In genomic region chr16:89217388-89218191, GRCh38 we compare ENCODE assay signal across 1 cellular context.
TF ChIP-seq lines count a peak whose summit lies in the region.

TSS of gene ZNF778 (plus strand) at chr16:89217703. CDS start at chr16:89221128, 3,425 bp downstream.

TF ChIP-seq in HepG2, 621 proteins besides CTCF, POLR2A, EP300 and RAD21 (continued from another document and continues in another):
- TF ChIP-seq, protein P1, sequence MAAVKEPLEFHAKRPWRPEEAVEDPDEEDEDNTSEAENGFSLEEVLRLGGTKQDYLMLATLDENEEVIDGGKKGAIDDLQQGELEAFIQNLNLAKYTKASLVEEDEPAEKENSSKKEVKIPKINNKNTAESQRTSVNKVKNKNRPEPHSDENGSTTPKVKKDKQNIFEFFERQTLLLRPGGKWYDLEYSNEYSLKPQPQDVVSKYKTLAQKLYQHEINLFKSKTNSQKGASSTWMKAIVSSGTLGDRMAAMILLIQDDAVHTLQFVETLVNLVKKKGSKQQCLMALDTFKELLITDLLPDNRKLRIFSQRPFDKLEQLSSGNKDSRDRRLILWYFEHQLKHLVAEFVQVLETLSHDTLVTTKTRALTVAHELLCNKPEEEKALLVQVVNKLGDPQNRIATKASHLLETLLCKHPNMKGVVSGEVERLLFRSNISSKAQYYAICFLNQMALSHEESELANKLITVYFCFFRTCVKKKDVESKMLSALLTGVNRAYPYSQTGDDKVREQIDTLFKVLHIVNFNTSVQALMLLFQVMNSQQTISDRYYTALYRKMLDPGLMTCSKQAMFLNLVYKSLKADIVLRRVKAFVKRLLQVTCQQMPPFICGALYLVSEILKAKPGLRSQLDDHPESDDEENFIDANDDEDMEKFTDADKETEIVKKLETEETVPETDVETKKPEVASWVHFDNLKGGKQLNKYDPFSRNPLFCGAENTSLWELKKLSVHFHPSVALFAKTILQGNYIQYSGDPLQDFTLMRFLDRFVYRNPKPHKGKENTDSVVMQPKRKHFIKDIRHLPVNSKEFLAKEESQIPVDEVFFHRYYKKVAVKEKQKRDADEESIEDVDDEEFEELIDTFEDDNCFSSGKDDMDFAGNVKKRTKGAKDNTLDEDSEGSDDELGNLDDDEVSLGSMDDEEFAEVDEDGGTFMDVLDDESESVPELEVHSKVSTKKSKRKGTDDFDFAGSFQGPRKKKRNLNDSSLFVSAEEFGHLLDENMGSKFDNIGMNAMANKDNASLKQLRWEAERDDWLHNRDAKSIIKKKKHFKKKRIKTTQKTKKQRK (IDR thresholded peaks at IDR 0.05; ENCODE audit: low read length): no peak
- TF ChIP-seq NKX3-1 (CRISPR knock-in tag; IDR thresholded peaks at IDR 0.05) (no peak; the same call in 1 of the 2 replicates), ZNF121 (CRISPR knock-in tag; IDR thresholded peaks at IDR 0.05) (no peak), ZNF24 (IDR thresholded peaks at IDR 0.05) (no peak), MED1 (CRISPR knock-in tag; IDR thresholded peaks at IDR 0.05) (peak; percentile 57), SRSF4 (IDR thresholded peaks at IDR 0.05; ENCODE audit: low read depth, low read length, poor library complexity, severe bottlenecking) (no peak), HNRNPLL (IDR thresholded peaks at IDR 0.05; ENCODE audit: low read depth, low read length, poor library complexity, severe bottlenecking) (peak; percentile 84), ZNF383 (CRISPR knock-in tag; IDR thresholded peaks at IDR 0.05; ENCODE audit: borderline replicate concordance) (no peak), SNAI1 (CRISPR knock-in tag; IDR thresholded peaks at IDR 0.05; ENCODE audit: borderline replicate concordance) (no peak), NFKBIZ (CRISPR knock-in tag; IDR thresholded peaks at IDR 0.05) (peak; percentile 78; the same call in 1 of the 2 replicates), DRAP1 (CRISPR knock-in tag; IDR thresholded peaks at IDR 0.05) (peak; percentile 76), RNF2 (conservative IDR thresholded peaks at IDR 0.05; ENCODE audit: low read depth) (0 out of 2 replicates have a peak, but pooled peaks have one; percentile 57), FOSL1 (CRISPR knock-in tag; IDR thresholded peaks at IDR 0.05; ENCODE audit: borderline replicate concordance) (peak; percentile 42; the same call in 1 of the 2 replicates), ZMAT5 (CRISPR knock-in tag; IDR thresholded peaks at IDR 0.05; ENCODE audit: borderline replicate concordance, low read depth) (no peak), DZIP1 (CRISPR knock-in tag; IDR thresholded peaks at IDR 0.05) (no peak; the same call in 1 of the 2 replicates), KIAA2018 (CRISPR knock-in tag; IDR thresholded peaks at IDR 0.05; ENCODE audit: borderline replicate concordance) (no peak), MYC (CRISPR knock-in tag; IDR thresholded peaks at IDR 0.05; ENCODE audit: borderline replicate concordance) (peak; percentile 88; the same call in 1 of the 2 replicates), ZNF777 (CRISPR knock-in tag; IDR thresholded peaks at IDR 0.05) (peak; percentile 65; the same call in 1 of the 2 replicates), ZXDC (CRISPR knock-in tag; IDR thresholded peaks at IDR 0.05) (peak; percentile 75; the same call in 1 of the 2 replicates), ZNF607 (CRISPR knock-in tag; IDR thresholded peaks at IDR 0.05; ENCODE audit: borderline replicate concordance) (peak; percentile 90)
- TF ChIP-seq, protein P2, sequence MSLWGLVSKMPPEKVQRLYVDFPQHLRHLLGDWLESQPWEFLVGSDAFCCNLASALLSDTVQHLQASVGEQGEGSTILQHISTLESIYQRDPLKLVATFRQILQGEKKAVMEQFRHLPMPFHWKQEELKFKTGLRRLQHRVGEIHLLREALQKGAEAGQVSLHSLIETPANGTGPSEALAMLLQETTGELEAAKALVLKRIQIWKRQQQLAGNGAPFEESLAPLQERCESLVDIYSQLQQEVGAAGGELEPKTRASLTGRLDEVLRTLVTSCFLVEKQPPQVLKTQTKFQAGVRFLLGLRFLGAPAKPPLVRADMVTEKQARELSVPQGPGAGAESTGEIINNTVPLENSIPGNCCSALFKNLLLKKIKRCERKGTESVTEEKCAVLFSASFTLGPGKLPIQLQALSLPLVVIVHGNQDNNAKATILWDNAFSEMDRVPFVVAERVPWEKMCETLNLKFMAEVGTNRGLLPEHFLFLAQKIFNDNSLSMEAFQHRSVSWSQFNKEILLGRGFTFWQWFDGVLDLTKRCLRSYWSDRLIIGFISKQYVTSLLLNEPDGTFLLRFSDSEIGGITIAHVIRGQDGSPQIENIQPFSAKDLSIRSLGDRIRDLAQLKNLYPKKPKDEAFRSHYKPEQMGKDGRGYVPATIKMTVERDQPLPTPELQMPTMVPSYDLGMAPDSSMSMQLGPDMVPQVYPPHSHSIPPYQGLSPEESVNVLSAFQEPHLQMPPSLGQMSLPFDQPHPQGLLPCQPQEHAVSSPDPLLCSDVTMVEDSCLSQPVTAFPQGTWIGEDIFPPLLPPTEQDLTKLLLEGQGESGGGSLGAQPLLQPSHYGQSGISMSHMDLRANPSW (CRISPR knock-in tag; IDR thresholded peaks at IDR 0.05; ENCODE audit: borderline replicate concordance): no peak
- TF ChIP-seq, protein P3, sequence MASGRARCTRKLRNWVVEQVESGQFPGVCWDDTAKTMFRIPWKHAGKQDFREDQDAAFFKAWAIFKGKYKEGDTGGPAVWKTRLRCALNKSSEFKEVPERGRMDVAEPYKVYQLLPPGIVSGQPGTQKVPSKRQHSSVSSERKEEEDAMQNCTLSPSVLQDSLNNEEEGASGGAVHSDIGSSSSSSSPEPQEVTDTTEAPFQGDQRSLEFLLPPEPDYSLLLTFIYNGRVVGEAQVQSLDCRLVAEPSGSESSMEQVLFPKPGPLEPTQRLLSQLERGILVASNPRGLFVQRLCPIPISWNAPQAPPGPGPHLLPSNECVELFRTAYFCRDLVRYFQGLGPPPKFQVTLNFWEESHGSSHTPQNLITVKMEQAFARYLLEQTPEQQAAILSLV (CRISPR knock-in tag; IDR thresholded peaks at IDR 0.05; ENCODE audit: borderline replicate concordance): peak; percentile 96
- TF ChIP-seq, protein P4, sequence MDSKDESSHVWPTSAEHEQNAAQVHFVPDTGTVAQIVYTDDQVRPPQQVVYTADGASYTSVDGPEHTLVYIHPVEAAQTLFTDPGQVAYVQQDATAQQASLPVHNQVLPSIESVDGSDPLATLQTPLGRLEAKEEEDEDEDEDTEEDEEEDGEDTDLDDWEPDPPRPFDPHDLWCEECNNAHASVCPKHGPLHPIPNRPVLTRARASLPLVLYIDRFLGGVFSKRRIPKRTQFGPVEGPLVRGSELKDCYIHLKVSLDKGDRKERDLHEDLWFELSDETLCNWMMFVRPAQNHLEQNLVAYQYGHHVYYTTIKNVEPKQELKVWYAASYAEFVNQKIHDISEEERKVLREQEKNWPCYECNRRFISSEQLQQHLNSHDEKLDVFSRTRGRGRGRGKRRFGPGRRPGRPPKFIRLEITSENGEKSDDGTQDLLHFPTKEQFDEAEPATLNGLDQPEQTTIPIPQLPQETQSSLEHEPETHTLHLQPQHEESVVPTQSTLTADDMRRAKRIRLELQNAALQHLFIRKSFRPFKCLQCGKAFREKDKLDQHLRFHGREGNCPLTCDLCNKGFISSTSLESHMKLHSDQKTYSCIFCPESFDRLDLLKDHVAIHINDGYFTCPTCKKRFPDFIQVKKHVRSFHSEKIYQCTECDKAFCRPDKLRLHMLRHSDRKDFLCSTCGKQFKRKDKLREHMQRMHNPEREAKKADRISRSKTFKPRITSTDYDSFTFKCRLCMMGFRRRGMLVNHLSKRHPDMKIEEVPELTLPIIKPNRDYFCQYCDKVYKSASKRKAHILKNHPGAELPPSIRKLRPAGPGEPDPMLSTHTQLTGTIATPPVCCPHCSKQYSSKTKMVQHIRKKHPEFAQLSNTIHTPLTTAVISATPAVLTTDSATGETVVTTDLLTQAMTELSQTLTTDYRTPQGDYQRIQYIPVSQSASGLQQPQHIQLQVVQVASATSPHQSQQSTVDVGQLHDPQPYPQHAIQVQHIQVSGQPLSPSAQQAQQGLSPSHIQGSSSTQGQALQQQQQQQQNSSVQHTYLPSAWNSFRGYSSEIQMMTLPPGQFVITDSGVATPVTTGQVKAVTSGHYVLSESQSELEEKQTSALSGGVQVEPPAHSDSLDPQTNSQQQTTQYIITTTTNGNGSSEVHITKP (CRISPR knock-in tag; IDR thresholded peaks at IDR 0.05; ENCODE audit: low read depth): no peak
